In genomic region chr19:38337360-38337653, GRCh38 we compare ENCODE assay signal across 8 cellular contexts. TPM values are rescaled to one million over a fixed set of nuclear protein-coding genes. Genes with fewer than 3 reads are reported as not detected.
A peak's percentile ranks its signal among the peaks of the same experiment; 100 is the strongest.
DNase-seq lines count a peak whose midpoint lies in the region; ATAC-seq and TF ChIP-seq lines count a peak whose summit lies in the region.

No MANE protein-coding gene starts in this region.

- no peak for TF ChIP-seq CTCF in foreskin fibroblast (IDR thresholded peaks at IDR 0.05; ENCODE audit: low read depth, low read length)

- peaks cover 6% of the 10 kb centered on the region for H3K36me3 Mint-ChIP-seq in T-helper 17 cell (ENCODE audit: low read depth)

- ATAC-seq in T-helper 17 cell (no peak), GM18520 (IDR thresholded peaks at IDR 0.05; ENCODE audit: unreplicated experiment) (no peak)

- in situ Hi-C loops in HAP-1 (cut with MboI; ENCODE audit: low sequenced_read_pairs): loop anchor here (10.0 kb wide), 1 partner anchor 443 kb away; no protein-coding TSS in a partner anchor

- H3K4me3 Mint-ChIP-seq in T-helper 17 cell: peak overlapping the region; percentile 99

- H3K9me3 ChIP-seq in HAP-1: no peaks in the 10 kb centered on the region
- no peaks in the 10 kb centered on the region for H3K9me3 ChIP-seq in T-helper 17 cell (ENCODE audit: control insufficient read depth, low read length, poor library complexity, severe bottlenecking)

- peaks cover 23% of the 10 kb centered on the region for H3K4me1 Mint-ChIP-seq in T-helper 17 cell

- peaks cover 25% of the 10 kb centered on the region for H3K4me1 ChIP-seq in HAP-1

- peak overlapping the region; percentile 95 for H3K27ac Mint-ChIP-seq in T-helper 17 cell

- DNase-seq in HAP-1 (ENCODE audit: low spot score in 2 of 2): no peak
- no peak for DNase-seq in T-helper 17 cell
- no peak for DNase-seq in foreskin fibroblast
- DNase-seq in kidney tubule cell (ENCODE audit: low spot score): no peak
- DNase-seq in globus pallidus (ENCODE audit: low spot score): no peak
- no peak for DNase-seq in HT-29 (ENCODE audit: low spot score)

- H3K4me3 ChIP-seq in HAP-1: peak overlapping the region; percentile 49
- H3K4me3 ChIP-seq in foreskin fibroblast (ENCODE audit: low read depth in 1 of 2, low read length in 2 of 2): peak overlapping the region; percentile 80 to 90
- H3K4me3 ChIP-seq in skin epidermis: peak overlapping the region; percentile 58 to 76 (median 62)

- peak overlapping the region in 14 of 21 experiments; percentile 25 to 95 (median 88) for H3K27ac ChIP-seq in skin epidermis

- H3K36me3 ChIP-seq in HAP-1 (replicated peaks): peaks cover 5% of the 10 kb centered on the region

- H3K27me3 ChIP-seq in HAP-1 (ENCODE audit: low read depth): no peaks in the 10 kb centered on the region

- H3K27me3 Mint-ChIP-seq in T-helper 17 cell: no peaks in the 10 kb centered on the region

RNA-seq across cellular contexts. Expression of gene CATSPERG, which starts 1.7 kb away (rescaled TPM):
- 10 to 100 TPM in 1 of 2 donors, 1 to 10 TPM in 1; 9.1 to 13.3 TPM for total RNA-seq in T-helper 17 cell
- total RNA-seq in HT-29 (2014; rRNA removed; shearing (Covaris generic)): 4.0 and 10.5 TPM in 2 replicates

RNA-seq across cellular contexts. Expression of gene KCNK6, which starts 17.7 kb away (rescaled TPM):
- total RNA-seq in T-helper 17 cell: 10 to 100 TPM in 1 of 2 donors, 1 to 10 TPM in 1; 6.5 to 10.8 TPM
- total RNA-seq in HT-29 (2014; rRNA removed; shearing (Covaris generic)): 10.3 and 13.9 TPM in 2 replicates

RNA-seq across cellular contexts. Expression of gene YIF1B, which starts 21.6 kb away (rescaled TPM):
- total RNA-seq in T-helper 17 cell: 10 to 100 TPM; 31.1 to 39.4 TPM
- total RNA-seq in HT-29 (2014; rRNA removed; shearing (Covaris generic)): 137 and 149 TPM in 2 replicates

RNA-seq across cellular contexts. Expression of gene C19orf33, which starts 33.3 kb away (rescaled TPM):
- 10 to 100 TPM in 1 of 2 donors, under 1 TPM in 1; 0.94 to 11.8 TPM for total RNA-seq in T-helper 17 cell
- total RNA-seq in HT-29 (2014; rRNA removed; shearing (Covaris generic)): 1,318 and 1,477 TPM in 2 replicates

RNA-seq across cellular contexts. Expression of gene PSMD8, which starts 37.1 kb away (rescaled TPM):
- total RNA-seq in T-helper 17 cell: 10 to 100 TPM; 75.9 to 84.7 TPM
- total RNA-seq in HT-29 (2014; rRNA removed; shearing (Covaris generic)): 627 and 640 TPM in 2 replicates
